In genomic region chr19:1922803-1923202, GRCh38 we compare ENCODE assay signal across 15 cellular contexts. TPM values are rescaled to one million over a fixed set of nuclear protein-coding genes. Genes with fewer than 3 reads are reported as not detected.
A peak's percentile ranks its signal among the peaks of the same experiment; 100 is the strongest.
DNase-seq lines count a peak whose midpoint lies in the region; ATAC-seq and TF ChIP-seq lines count a peak whose summit lies in the region.
"Had no signal": no experiment of that assay in that cellular context is flagged by ENCODE, and none has a peak within 500 bp of the region (broad histone marks: within the 10 kb centered on the region; RNA-seq: fewer than 3 reads in every experiment).

No MANE protein-coding gene starts in this region.

- peaks cover 17% of the 10 kb centered on the region for H3K4me1 Mint-ChIP-seq in CD14-positive monocyte
- peaks cover 3 to 31% (median 10%) of the 10 kb centered on the region in 4 donors for H3K4me1 Mint-ChIP-seq in CD4-positive, alpha-beta memory T cell
- H3K4me1 Mint-ChIP-seq in T-helper 17 cell = peaks cover 7% of the 10 kb centered on the region
- peaks cover 5% of the 10 kb centered on the region for H3K4me1 Mint-ChIP-seq in central memory CD8-positive, alpha-beta T cell

- ATAC-seq in T-helper 17 cell = no peak
- no peak for ATAC-seq in central memory CD8-positive, alpha-beta T cell (replicated peaks; ENCODE audit: extremely low read depth, poor library complexity, severe bottlenecking)
- ATAC-seq in GM21360 (IDR thresholded peaks at IDR 0.05; ENCODE audit: unreplicated experiment) = no peak
- ATAC-seq in left colon = no peak
- no peak for ATAC-seq in foreskin keratinocyte

- TF ChIP-seq CTCF in CD14-positive monocyte (IDR thresholded peaks at IDR 0.05) (no peak), foreskin keratinocyte (conservative IDR thresholded peaks at IDR 0.05) (no peak)

- H3K36me3 ChIP-seq in CD4-positive, alpha-beta memory T cell (ENCODE audit: insufficient read depth, low read length) = peaks cover 3% of the 10 kb centered on the region

- POLR2A ChIA-PET in CD4-positive, alpha-beta memory T cell (lab: Charles Lee; ENCODE audit: partially characterized antibody) = interaction anchor here (0.7 to 1.7 kb wide), 5 partner anchors 25 to 67 kb away, joined by 3 to 12 read pairs (median 3); no protein-coding TSS in a partner anchor

- intact Hi-C loops in CD14-positive monocyte (cut with micrococcal nuclease) (no loop called here), left colon (cut with DNase I, micrococcal nuclease) (loop anchor here in 1 of 2 donors (10.0 kb wide), 1 partner anchor 712 kb away; no protein-coding TSS in a partner anchor)
- intact Hi-C loops in CD4-positive, alpha-beta memory T cell (cut with micrococcal nuclease) = no loop called here

- H3K27ac Mint-ChIP-seq in CD14-positive monocyte (peak overlapping the region in 6 of 7 donors; percentile 60 to 89 (median 74)), T-helper 17 cell (peak overlapping the region; percentile 67)
- H3K27ac Mint-ChIP-seq in CD4-positive, alpha-beta memory T cell = peak overlapping the region in 2 of 7 donors; percentile 48 to 75
- no peak overlapping the region for H3K27ac Mint-ChIP-seq in central memory CD8-positive, alpha-beta T cell (ENCODE audit: low read depth)

- H3K4me3 Mint-ChIP-seq in CD14-positive monocyte (no peak overlapping the region), T-helper 17 cell (no peak overlapping the region)
- H3K4me3 Mint-ChIP-seq in CD4-positive, alpha-beta memory T cell = no peak overlapping the region
- H3K4me3 Mint-ChIP-seq in central memory CD8-positive, alpha-beta T cell = peak overlapping the region; percentile 23

- H3K27me3 Mint-ChIP-seq in CD14-positive monocyte (ENCODE audit: low read depth in 3 of 3) = peaks cover 0 to 1% (median 0%) of the 10 kb centered on the region in 3 donors
- H3K27me3 Mint-ChIP-seq in CD4-positive, alpha-beta memory T cell = no peaks in the 10 kb centered on the region
- H3K27me3 Mint-ChIP-seq in T-helper 17 cell = no peaks in the 10 kb centered on the region
- no peaks in the 10 kb centered on the region for H3K27me3 Mint-ChIP-seq in central memory CD8-positive, alpha-beta T cell

- H3K36me3 Mint-ChIP-seq in CD14-positive monocyte = peaks cover 40 to 72% of the 10 kb centered on the region in 2 donors
- H3K36me3 Mint-ChIP-seq in CD4-positive, alpha-beta memory T cell = peaks cover 0 to 8% of the 10 kb centered on the region in 2 donors
- H3K36me3 Mint-ChIP-seq in T-helper 17 cell (ENCODE audit: low read depth) = no peaks in the 10 kb centered on the region
- peaks cover 17% of the 10 kb centered on the region for H3K36me3 Mint-ChIP-seq in central memory CD8-positive, alpha-beta T cell (ENCODE audit: insufficient read depth)

- peaks cover 0 to 5% (median 0%) of the 10 kb centered on the region in 7 donors for H3K9me3 Mint-ChIP-seq in CD14-positive monocyte
- no peaks in the 10 kb centered on the region for H3K9me3 Mint-ChIP-seq in CD4-positive, alpha-beta memory T cell
- H3K9me3 Mint-ChIP-seq in central memory CD8-positive, alpha-beta T cell = no peaks in the 10 kb centered on the region

- H3K4me3 ChIP-seq in CD4-positive, alpha-beta memory T cell (ENCODE audit: low read length in 2 of 2) = no peak overlapping the region
- H3K4me3 ChIP-seq: SJCRH30 had no signal

- H3K27me3 ChIP-seq in CD4-positive, alpha-beta memory T cell (ENCODE audit: insufficient read depth, low read length) = no peaks in the 10 kb centered on the region
- no peaks in the 10 kb centered on the region for H3K27me3 ChIP-seq in foreskin keratinocyte
- H3K27me3 ChIP-seq: SJCRH30 had no signal

- no peaks in the 10 kb centered on the region for H3K9me3 ChIP-seq in CD4-positive, alpha-beta memory T cell (ENCODE audit: control insufficient read depth in 1 of 2, low read length in 2 of 2)
- no peaks in the 10 kb centered on the region for H3K9me3 ChIP-seq in T-helper 17 cell (ENCODE audit: control insufficient read depth, low read length, poor library complexity, severe bottlenecking)
- H3K9me3 ChIP-seq: SJCRH30 had no signal

- DNase-seq in CD14-positive monocyte (ENCODE audit: low spot score) (no peak), T-helper 17 cell (no peak), left colon (no peak), foreskin keratinocyte (no peak)
- DNase-seq in CD4-positive, alpha-beta memory T cell = peak in 1 of 5 donors; percentile 28
- no peak for DNase-seq in central memory CD8-positive, alpha-beta T cell (ENCODE audit: low spot score in 2 of 2)
- DNase-seq: DMS153, HCEC 1CT, NCI-H1436, NCI-H2029 treated with DMSO at 0.1 percent for 48 hours, NCI-H524, OCI-M1, RPMI8226, SJCRH30 had no signal

- peak overlapping the region; percentile 30 for H3K27ac ChIP-seq in CD4-positive, alpha-beta memory T cell (ENCODE audit: low read depth, low read length)
- no peak overlapping the region for H3K27ac ChIP-seq in foreskin keratinocyte
- H3K27ac ChIP-seq: SJCRH30 had no signal

- H3K4me1 ChIP-seq in CD4-positive, alpha-beta memory T cell (ENCODE audit: insufficient read depth, low read length) = peaks cover 35% of the 10 kb centered on the region
- no peaks in the 10 kb centered on the region for H3K4me1 ChIP-seq in foreskin keratinocyte
- H3K4me1 ChIP-seq: SJCRH30 had no signal

- CTCF ChIA-PET in CD4-positive, alpha-beta memory T cell (lab: Charles Lee; ENCODE audit: partially characterized antibody) = interaction anchor here (0.6 kb wide), 1 partner anchor 15 kb away, joined by 3 read pairs; no protein-coding TSS in a partner anchor

RNA-seq across cellular contexts. Expression of gene ADAT3, which starts 17.6 kb away (rescaled TPM):
- 1 to 10 TPM; 2.7 to 3.2 TPM for polyA plus RNA-seq in CD14-positive monocyte
- 1 to 10 TPM; 3.7 to 4.9 TPM for total RNA-seq in CD4-positive, alpha-beta memory T cell
- 1 to 10 TPM; 1.4 to 3.9 TPM for polyA plus RNA-seq in CD4-positive, alpha-beta memory T cell
- total RNA-seq in T-helper 17 cell = 1 to 10 TPM; 6.4 to 8.5 TPM
- total RNA-seq in left colon = 10 to 100 TPM; 19.1 to 29.1 TPM
- total RNA-seq in foreskin keratinocyte = 2.7 and 3.2 TPM in 2 replicates
- 3.8 and 4.8 TPM in 2 replicates for polyA plus RNA-seq in foreskin keratinocyte

RNA-seq across cellular contexts. Expression of gene SCAMP4, which starts 17.6 kb away (rescaled TPM):
- 10 to 100 TPM; 11.9 to 15.4 TPM for polyA plus RNA-seq in CD14-positive monocyte
- total RNA-seq in CD4-positive, alpha-beta memory T cell = 10 to 100 TPM; 23.4 to 29.1 TPM
- polyA plus RNA-seq in CD4-positive, alpha-beta memory T cell = 10 to 100 TPM in 1 of 2 donors, 1 to 10 TPM in 1; 9.8 to 15.5 TPM
- total RNA-seq in T-helper 17 cell = 10 to 100 TPM; 19.2 to 20.7 TPM
- 10 to 100 TPM; 56.3 to 76.5 TPM for total RNA-seq in left colon
- total RNA-seq in foreskin keratinocyte = 35.2 and 42.2 TPM in 2 replicates
- 44.0 and 45.1 TPM in 2 replicates for polyA plus RNA-seq in foreskin keratinocyte

RNA-seq across cellular contexts. Expression of gene CSNK1G2, which starts 18.2 kb away (rescaled TPM):
- polyA plus RNA-seq in CD14-positive monocyte (10 to 100 TPM; 10.8 to 20.3 TPM), foreskin keratinocyte (63.7 and 64.4 TPM in 2 replicates)
- total RNA-seq in CD4-positive, alpha-beta memory T cell = 100 to 1,000 TPM; 142 to 144 TPM
- 10 to 100 TPM; 11.3 to 56.7 TPM for polyA plus RNA-seq in CD4-positive, alpha-beta memory T cell
- total RNA-seq in T-helper 17 cell (100 to 1,000 TPM; 110 to 117 TPM), left colon (10 to 100 TPM; 51.4 to 74.1 TPM), foreskin keratinocyte (76.6 and 78.8 TPM in 2 replicates)

RNA-seq across cellular contexts. Expression of gene ABHD17A, which starts 37.5 kb away (rescaled TPM):
- polyA plus RNA-seq in CD14-positive monocyte (10 to 100 TPM; 69.8 to 79.0 TPM), foreskin keratinocyte (69.0 and 76.6 TPM in 2 replicates)
- total RNA-seq in CD4-positive, alpha-beta memory T cell = 100 to 1,000 TPM; 106 to 109 TPM
- 100 to 1,000 TPM; 138 to 204 TPM for polyA plus RNA-seq in CD4-positive, alpha-beta memory T cell
- total RNA-seq in T-helper 17 cell (100 to 1,000 TPM; 121 to 125 TPM), left colon (10 to 100 TPM; 61.5 to 63.5 TPM), foreskin keratinocyte (49.1 and 50.3 TPM in 2 replicates)

RNA-seq across cellular contexts. Expression of gene KLF16, which starts 59.4 kb away (rescaled TPM):
- polyA plus RNA-seq in CD14-positive monocyte = under 1 TPM; 0.51 to 0.67 TPM
- 10 to 100 TPM; 17.9 to 19.3 TPM for total RNA-seq in CD4-positive, alpha-beta memory T cell
- 1 to 10 TPM in 1 of 2 donors, under 1 TPM in 1; 0.39 to 1.3 TPM for polyA plus RNA-seq in CD4-positive, alpha-beta memory T cell
- total RNA-seq in T-helper 17 cell = 10 to 100 TPM; 37.9 to 46.5 TPM
- total RNA-seq in left colon = 10 to 100 TPM; 30.6 to 35.9 TPM
- 19.0 and 20.7 TPM in 2 replicates for total RNA-seq in foreskin keratinocyte
- 28.7 and 29.0 TPM in 2 replicates for polyA plus RNA-seq in foreskin keratinocyte
